Comparison of ENCODE assay signal across 18 cellular contexts in the genomic region with DNA sequence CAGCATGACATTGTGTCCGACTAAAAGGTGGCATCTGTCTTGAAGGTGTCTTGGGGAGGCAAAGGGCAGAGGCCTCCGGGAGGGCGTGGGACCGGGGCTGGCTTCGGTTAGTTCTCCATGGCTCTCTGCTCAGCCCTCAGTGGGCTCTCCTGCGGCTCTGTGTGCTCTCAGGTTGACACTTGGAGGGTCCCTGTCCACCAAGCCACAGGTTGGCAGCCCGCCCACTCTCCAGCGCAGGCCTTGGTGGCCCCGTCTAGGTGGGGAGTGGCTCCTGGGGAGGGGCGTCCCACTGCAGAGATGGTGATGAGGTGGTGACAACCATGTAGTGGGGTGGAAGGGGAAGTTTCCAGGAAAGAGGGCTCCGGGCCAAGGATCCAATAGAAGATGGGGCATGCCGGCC. TPM values are rescaled to one million over a fixed set of nuclear protein-coding genes. Genes with fewer than 3 reads are reported as not detected.
DNase-seq lines count a peak whose midpoint lies in the region; ATAC-seq and TF ChIP-seq lines count a peak whose summit lies in the region.
"Had no signal": no experiment of that assay in that cellular context is flagged by ENCODE, and none has a peak within 500 bp of the region (broad histone marks: within the 10 kb centered on the region; RNA-seq: fewer than 3 reads in every experiment).

No MANE protein-coding gene starts in this region.

- peak overlapping the region; percentile 67 for H3K27ac Mint-ChIP-seq in T-helper 2 cell treated with Interferon-gamma antibody and Interleukin-4, amounts not matched to agents 5 μg/mL and 100 μg/mL, for 36 hours
- no peak overlapping the region for H3K27ac Mint-ChIP-seq in osteocyte (ENCODE audit: unreplicated experiment)
- H3K27ac Mint-ChIP-seq: CD14-positive monocyte, HFFc6 had no signal

- H3K4me1 Mint-ChIP-seq in T-helper 2 cell treated with Interferon-gamma antibody and Interleukin-4, amounts not matched to agents 5 μg/mL and 100 μg/mL, for 36 hours (ENCODE audit: low read depth), result peaks cover 32% of the 10 kb centered on the region
- peaks cover 2% of the 10 kb centered on the region for H3K4me1 Mint-ChIP-seq in osteocyte (ENCODE audit: unreplicated experiment)

- peaks cover 2% of the 10 kb centered on the region for H3K27me3 Mint-ChIP-seq in T-helper 2 cell treated with Interferon-gamma antibody and Interleukin-4, amounts not matched to agents 5 μg/mL and 100 μg/mL, for 36 hours (ENCODE audit: low read depth)
- H3K27me3 Mint-ChIP-seq in osteocyte (ENCODE audit: unreplicated experiment), result peaks cover 3% of the 10 kb centered on the region

- peaks cover 11% of the 10 kb centered on the region for H3K9me3 Mint-ChIP-seq in T-helper 2 cell treated with Interferon-gamma antibody and Interleukin-4, amounts not matched to agents 5 μg/mL and 100 μg/mL, for 36 hours
- H3K9me3 Mint-ChIP-seq in osteocyte (ENCODE audit: unreplicated experiment), result no peaks in the 10 kb centered on the region

- no peak overlapping the region for H3K4me3 Mint-ChIP-seq in T-helper 2 cell treated with Interferon-gamma antibody and Interleukin-4, amounts not matched to agents 5 μg/mL and 100 μg/mL, for 36 hours
- H3K4me3 Mint-ChIP-seq in osteocyte (ENCODE audit: unreplicated experiment), result no peak overlapping the region

- no peak for DNase-seq in T-helper 2 cell treated with Interferon-gamma antibody and Interleukin-4, amounts not matched to agents 5 μg/mL and 100 μg/mL, for 36 hours (ENCODE audit: low spot score)
- DNase-seq in T-helper 2 cell (no peak), mesenteric fat pad (ENCODE audit: low spot score) (peak; percentile 81), osteocyte (ENCODE audit: extremely low spot score, unreplicated experiment) (peak; percentile 76), nucleus accumbens (lab: John Stamatoyannopoulos, UW) (no peak)
- peak; percentile 54 for DNase-seq in activated CD8-positive, alpha-beta memory T cell treated with anti-CD3 and anti-CD28 coated beads, Interleukin-2, amount 50 U/mL, for 48 hours
- DNase-seq: DMS79 treated with DMSO at 0.1 percent for 48 hours, H7, HFFc6, KBM-7, NCI-H1105 treated with DMSO at 0.1 percent for 48 hours, NCI-H1694 treated with DMSO at 0.1 percent for 48 hours, NCI-H510A treated with DMSO at 0.1 percent for 48 hours, NCI-H82 had no signal

- ATAC-seq in GM21717 (IDR thresholded peaks at IDR 0.05; ENCODE audit: unreplicated experiment) (no peak), GM21360 (IDR thresholded peaks at IDR 0.05; ENCODE audit: unreplicated experiment) (no peak)
- ATAC-seq: HepG2 had no signal

- no peak for TF ChIP-seq CTCF in osteocyte (IDR thresholded peaks at IDR 0.05)

- H3K36me3 Mint-ChIP-seq in T-helper 2 cell treated with Interferon-gamma antibody and Interleukin-4, amounts not matched to agents 5 μg/mL and 100 μg/mL, for 36 hours (ENCODE audit: low read depth), result peaks cover 9% of the 10 kb centered on the region
- H3K36me3 Mint-ChIP-seq in osteocyte (ENCODE audit: unreplicated experiment), result no peaks in the 10 kb centered on the region

RNA-seq across cellular contexts. Expression of a gene that starts 31.6 kb away (rescaled TPM):
- total RNA-seq in mesenteric fat pad (0.10 TPM), osteocyte (not detected in 2 replicates)
- total RNA-seq: HepG2, HFFc6 had no signal

RNA-seq across cellular contexts. Expression of a gene that starts 37.7 kb away (rescaled TPM):
- total RNA-seq in mesenteric fat pad (5.0 TPM), osteocyte (17.2 and 18.8 TPM in 2 replicates)

RNA-seq across cellular contexts. Expression of a gene that starts 54.3 kb away (rescaled TPM):
- 96.3 TPM for total RNA-seq in mesenteric fat pad
- total RNA-seq in osteocyte, result 4.6 and 4.8 TPM in 2 replicates

Comparison
In these comparisons a context has a peak if more than half of its experiments do, and no peak if none do; other contexts are left out.
1. DNase-seq: peak in activated CD8-positive, alpha-beta memory T cell treated with anti-CD3 and anti-CD28 coated beads, Interleukin-2, amount 50 U/mL, for 48 hours (single experiment), mesenteric fat pad (single experiment) and osteocyte (single experiment); none in T-helper 2 cell treated with Interferon-gamma antibody and Interleukin-4, amounts not matched to agents 5 μg/mL and 100 μg/mL, for 36 hours (single experiment), T-helper 2 cell (0 of 5) and nucleus accumbens (0 of 56).
2. RNA of a gene that starts 54.3 kb away (total RNA-seq): 96.3 TPM in mesenteric fat pad (single experiment); 4.6 to 4.8 TPM in osteocyte; every median in the first group is over 10 times any median in the second.